ENCODE assay signal across 24 cellular contexts in the genomic region with DNA sequence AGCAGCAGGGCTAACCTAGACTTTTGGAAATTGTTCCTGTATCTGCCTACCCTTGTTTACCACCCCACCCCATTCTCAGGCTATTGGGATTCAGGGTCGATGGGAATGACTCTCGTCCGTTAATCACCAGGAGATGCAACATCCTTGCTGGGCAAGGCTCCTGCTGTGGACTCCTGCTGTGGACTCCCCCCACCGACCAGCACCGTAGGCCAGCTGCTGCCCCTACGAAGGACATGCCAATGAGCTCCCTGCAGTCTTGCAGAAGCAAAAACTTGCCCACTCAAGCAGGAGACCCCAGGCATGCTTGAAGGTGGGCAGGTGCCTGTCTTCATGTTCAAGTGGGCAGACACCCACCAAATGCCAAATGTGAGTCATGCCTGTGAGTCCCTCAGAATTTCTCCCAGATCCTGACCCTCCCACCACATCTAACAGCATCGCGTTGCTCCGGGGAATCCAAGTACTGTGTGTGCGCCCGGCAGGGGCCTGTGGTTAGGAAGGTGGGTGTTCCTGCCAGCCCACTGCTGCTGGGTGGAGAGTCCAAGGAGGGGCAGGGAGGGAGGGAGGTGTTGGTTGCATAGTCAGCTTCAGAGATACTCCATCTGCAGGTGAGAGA. TPM values are rescaled to one million over a fixed set of nuclear protein-coding genes. Genes with fewer than 3 reads are reported as not detected.
"Had no signal": no experiment of that assay in that cellular context is flagged by ENCODE, and none has a peak within 500 bp of the region (broad histone marks: within the 10 kb centered on the region; RNA-seq: fewer than 3 reads in every experiment).

No MANE protein-coding gene starts in this region.

- H3K9me3 ChIP-seq: right atrium auricular region, tibial artery, uterus had no signal

- ATAC-seq: activated CD8-positive, alpha-beta T cell treated with anti-CD3 and anti-CD28 coated beads for 36 hours; activated T-helper 17 cell treated with anti-CD3 and anti-CD28 coated beads, Interleukin-2, amount 50 U/mL, for 72 hours; left lobe of liver; stimulated activated naive CD8-positive, alpha-beta T cell treated with anti-CD3 and anti-CD28 coated beads, Interleukin-15, Interleukin-2, amounts not matched to agents 100 U/mL and 50 U/mL, for 24 hours had no signal

- DNase-seq: activated CD4-positive, alpha-beta T cell treated with anti-CD3 and anti-CD28 coated beads for 48 hours; activated CD4-positive, CD25-positive, alpha-beta regulatory T cell; activated CD8-positive, alpha-beta T cell treated with anti-CD3 and anti-CD28 coated beads for 36 hours; activated naive CD4-positive, alpha-beta T cell; activated naive CD8-positive, alpha-beta T cell treated with anti-CD3 and anti-CD28 coated beads for 36 hours; activated T-cell treated with anti-CD3 and anti-CD28 coated beads, Interleukin-2, amount 50 U/mL, for 1 hour; amniotic stem cell; brain microvascular endothelial cell; central memory CD4-positive, alpha-beta T cell; erythroblast; hypothalamus; midbrain; nucleus accumbens; stimulated activated naive CD8-positive, alpha-beta T cell treated with anti-CD3 and anti-CD28 coated beads, Interleukin-15, Interleukin-2, amounts not matched to agents 100 U/mL and 50 U/mL, for 24 hours; substantia nigra; T-helper 9 cell; tibial artery; uterus had no signal

- H3K27me3 ChIP-seq: brain microvascular endothelial cell, right atrium auricular region, uterus had no signal

- H3K4me1 ChIP-seq: right atrium auricular region, tibial artery, uterus had no signal

- H3K4me3 ChIP-seq: coronary artery, lung, right atrium auricular region, skin epidermis, tibial artery, uterus had no signal

- H3K27ac ChIP-seq: brain microvascular endothelial cell, coronary artery, right atrium auricular region, skin epidermis, tibial artery, uterus had no signal

- H3K36me3 ChIP-seq: brain microvascular endothelial cell, right atrium auricular region, tibial artery, uterus had no signal

RNA-seq across cellular contexts. Expression of gene SOX13, which starts 41.7 kb away (rescaled TPM):
- total RNA-seq: activated naive CD8-positive, alpha-beta T cell treated with anti-CD3 and anti-CD28 coated beads for 36 hours had no signal
